Comparison of ENCODE assay signal across 13 cellular contexts in the genomic region with DNA sequence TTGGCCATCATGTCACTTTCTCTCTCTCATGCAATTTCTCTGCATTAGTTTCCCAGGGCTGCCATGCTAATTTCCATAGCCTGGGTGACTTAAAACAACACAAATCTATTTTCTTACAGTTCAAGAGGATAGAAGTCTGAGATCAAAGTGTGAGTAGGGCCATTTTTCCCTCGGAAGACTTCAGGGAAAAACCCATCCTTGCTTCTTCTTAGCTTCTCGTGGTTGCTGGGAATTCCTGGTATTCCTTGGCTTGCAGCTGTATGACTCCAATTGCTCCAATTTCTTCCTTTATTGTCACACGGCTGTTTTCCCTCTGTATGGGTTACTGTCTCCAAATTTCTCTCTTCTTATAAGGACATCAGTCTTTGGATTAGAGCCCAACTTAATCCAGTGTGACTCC.
"Had no signal": no experiment of that assay in that cellular context is flagged by ENCODE, and none has a peak within 500 bp of the region (broad histone marks: within the 10 kb centered on the region; RNA-seq: fewer than 3 reads in every experiment).

No MANE protein-coding gene starts in this region.

- H3K9me3 ChIP-seq: left ventricle myocardium inferior, psoas muscle, upper lobe of right lung had no signal

- H3K4me3 ChIP-seq: left ventricle myocardium inferior, psoas muscle, upper lobe of right lung had no signal

- H3K27ac ChIP-seq: epithelial cell of prostate, left ventricle myocardium inferior, psoas muscle, upper lobe of right lung had no signal

- ATAC-seq: psoas muscle, upper lobe of right lung had no signal

- H3K36me3 ChIP-seq: left ventricle myocardium inferior, upper lobe of right lung had no signal

- DNase-seq: activated CD4-positive, alpha-beta T cell treated with anti-CD3 and anti-CD28 coated beads, Interleukin-2, amount 50 U/mL, for 4 hours; activated CD4-positive, CD25-positive, alpha-beta regulatory T cell treated with anti-CD3 and anti-CD28 coated beads, Interleukin-2, amount 50 U/mL, for 72 hours; activated gamma-delta T cell treated with Interleukin-2 at 50 U/mL for 16 hours; activated naive CD8-positive, alpha-beta T cell treated with anti-CD3 and anti-CD28 coated beads for 36 hours; activated T-cell treated with anti-CD3 and anti-CD28 coated beads, Interleukin-2, amount 50 U/mL, for 48 hours; aorta; effector memory CD4-positive, alpha-beta T cell; head of caudate nucleus; left ventricle myocardium inferior; psoas muscle; stimulated activated CD4-positive, alpha-beta T cell treated with anti-CD3 and anti-CD28 coated beads, Interleukin-4, amount 100 ng/mL, for 24 hours; upper lobe of right lung had no signal

- H3K4me1 ChIP-seq: psoas muscle, upper lobe of right lung had no signal

- H3K27me3 ChIP-seq: upper lobe of right lung had no signal
